19 cellular contexts compared by ENCODE assay signal in the genomic region with DNA sequence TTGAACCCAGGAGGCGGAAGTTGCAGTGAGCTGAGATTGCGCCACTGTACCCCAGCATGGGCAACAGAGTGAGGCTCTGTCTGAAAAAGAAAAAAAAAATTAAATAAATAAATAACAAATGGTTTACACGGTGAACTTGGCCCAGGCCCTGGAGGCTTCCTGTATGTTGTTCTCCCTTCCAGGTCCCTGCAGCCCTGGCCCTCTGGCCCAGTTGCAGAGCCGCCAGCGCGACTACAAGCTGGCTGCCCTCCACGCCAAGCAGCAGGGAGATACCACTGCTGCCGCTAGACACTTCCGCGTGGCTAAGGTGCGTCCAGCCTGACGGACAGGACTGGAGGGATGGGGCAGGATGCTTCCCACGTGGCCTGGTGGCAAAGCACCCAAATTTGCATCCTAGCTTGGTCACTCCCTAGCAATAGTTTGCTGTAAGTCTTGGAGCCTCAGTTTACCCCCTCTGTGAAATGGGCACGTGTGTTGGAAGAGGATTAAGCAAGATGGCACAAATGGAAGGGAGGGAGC. TPM values are rescaled to one million over a fixed set of nuclear protein-coding genes. Genes with fewer than 3 reads are reported as not detected.
"Had no signal": no experiment of that assay in that cellular context is flagged by ENCODE, and none has a peak within 500 bp of the region (broad histone marks: within the 10 kb centered on the region; RNA-seq: fewer than 3 reads in every experiment).

No MANE protein-coding gene starts in this region.

- H3K27ac ChIP-seq: spleen had no signal

- ATAC-seq: activated CD4-positive, CD25-positive, alpha-beta regulatory T cell treated with anti-CD3 and anti-CD28 coated beads, Interleukin-2, amount 50 U/mL, for 24 hours; mucosa of descending colon; naive thymus-derived CD8-positive, alpha-beta T cell; sciatic nerve; stimulated activated memory B cell treated with anti-CD40 and anti-IgM and Interleukin-4, amounts not matched to agents 10 μg/mL and 1 μg/mL and 100 μg/mL, for 72 hours had no signal

- DNase-seq: activated CD4-positive, alpha-beta memory T cell treated with anti-CD3 and anti-CD28 coated beads for 36 hours; activated gamma-delta T cell; activated naive CD8-positive, alpha-beta T cell treated with anti-CD3 and anti-CD28 coated beads, Interleukin-2, amount 10 ng/mL, durations not matched to agents 7 days and 5 days; activated T-cell treated with anti-CD3 and anti-CD28 coated beads, Interleukin-2, amount 50 U/mL, for 48 hours; aorta; effector CD4-positive, alpha-beta T cell; foreskin melanocyte; kidney; mucosa of descending colon; naive thymus-derived CD8-positive, alpha-beta T cell; posterior cingulate gyrus; spleen; stimulated activated CD4-positive, alpha-beta T cell treated with anti-CD3 and anti-CD28 coated beads, Interleukin-1b, Interleukin-23, amount 100 ng/mL, for 48 hours; SW 1271 had no signal

- H3K27me3 ChIP-seq: spleen had no signal

- H3K9me3 ChIP-seq: mucosa of descending colon had no signal

- H3K4me3 ChIP-seq: mucosa of descending colon, spleen had no signal

RNA-seq across cellular contexts. Expression of a gene that starts 20.3 kb away (rescaled TPM):
- total RNA-seq: bronchial epithelial cell; naive thymus-derived CD8-positive, alpha-beta T cell had no signal

RNA-seq across cellular contexts. Expression of a gene that starts 41.0 kb away (rescaled TPM):
- total RNA-seq: naive thymus-derived CD8-positive, alpha-beta T cell; spleen; subcutaneous adipose tissue had no signal
